29 cellular contexts compared by ENCODE assay signal in the genomic region with DNA sequence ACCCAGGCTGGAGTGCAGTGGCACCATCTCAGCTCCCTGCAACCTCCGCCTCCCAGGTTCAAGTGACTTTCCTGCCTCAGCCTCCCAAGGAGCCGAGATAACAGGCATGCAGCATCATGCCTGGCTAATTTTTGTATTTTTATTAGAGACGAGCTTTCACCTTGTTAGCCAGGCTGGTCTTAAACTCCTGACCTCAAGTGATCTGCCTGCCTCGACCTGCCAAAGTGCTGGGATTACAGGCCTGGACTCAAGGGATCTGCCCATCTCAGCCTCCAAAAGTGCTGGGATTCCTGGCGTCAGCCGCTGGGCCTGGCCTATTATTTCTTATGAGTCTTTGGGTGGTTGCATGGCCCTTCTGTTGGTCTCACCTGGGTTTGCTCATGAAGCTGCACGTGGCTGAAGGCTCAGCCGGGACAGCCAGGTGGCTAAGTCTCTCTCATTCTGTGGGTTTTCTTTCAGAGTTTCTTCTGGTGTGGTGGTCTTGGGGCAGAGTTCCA. TPM values are rescaled to one million over a fixed set of nuclear protein-coding genes. Genes with fewer than 3 reads are reported as not detected.
DNase-seq lines count a peak whose midpoint lies in the region; ATAC-seq, FAIRE-seq and TF ChIP-seq lines count a peak whose summit lies in the region.
"Had no signal": no experiment of that assay in that cellular context is flagged by ENCODE, and none has a peak within 500 bp of the region (broad histone marks: within the 10 kb centered on the region; RNA-seq: fewer than 3 reads in every experiment).

No MANE protein-coding gene starts in this region.

- H3K4me3 ChIP-seq in HepG2 (replicated peaks in 1 of 3; ENCODE audit: insufficient read depth in 1 of 3, low read depth in 2 of 3, low read length in 3 of 3) (no peak overlapping the region), right lobe of liver (no peak overlapping the region), kidney (ENCODE audit: low read length in 2 of 2) (no peak overlapping the region), upper lobe of right lung (no peak overlapping the region)
- H3K4me3 ChIP-seq: MG63, tibial artery had no signal

- H3K4me1 ChIP-seq in HepG2 (ENCODE audit: insufficient read depth, low read length) (peaks cover 94% of the 10 kb centered on the region), right lobe of liver (peaks cover 0 to 19% (median 0%) of the 10 kb centered on the region in 4 donors), kidney (ENCODE audit: control insufficient read depth in 1 of 2, insufficient read depth in 1 of 2, low read depth in 1 of 2, low read length in 2 of 2) (no peaks in the 10 kb centered on the region), upper lobe of right lung (peaks cover 7% of the 10 kb centered on the region)
- H3K4me1 ChIP-seq: BE2C had no signal

- no peak for TF ChIP-seq EP300 in HepG2 (IDR thresholded peaks at IDR 0.05; ENCODE audit: low read depth in 2 of 2, low read length in 2 of 2)
- TF ChIP-seq EP300 in HepG2 (CRISPR knock-in tag; IDR thresholded peaks at IDR 0.05; ENCODE audit: borderline replicate concordance) = no peak

- H3K27ac ChIP-seq in HepG2 (ENCODE audit: extremely low read length, insufficient read depth, low read length) (peak overlapping the region; percentile 83), right lobe of liver (no peak overlapping the region), kidney (ENCODE audit: low read depth in 2 of 2, low read length in 2 of 2) (no peak overlapping the region), upper lobe of right lung (peak overlapping the region; percentile 61)
- H3K27ac ChIP-seq: tibial artery had no signal

- CTCF ChIA-PET in HepG2 (lab: Yijun Ruan, JAX; ENCODE audit: low intra/inter-chr PET ratio, low total read pairs) = no interaction called here

- H3K27me3 ChIP-seq in HepG2 (ENCODE audit: control insufficient read depth in 1 of 2, insufficient read depth in 2 of 2, low read length in 2 of 2) = no peaks in the 10 kb centered on the region
- no peaks in the 10 kb centered on the region for H3K27me3 ChIP-seq in right lobe of liver
- H3K27me3 ChIP-seq in upper lobe of right lung = no peaks in the 10 kb centered on the region
- H3K27me3 ChIP-seq: BE2C, MG63, tibial artery had no signal

- no peaks in the 10 kb centered on the region for H3K36me3 ChIP-seq in HepG2 (replicated peaks in 1 of 2; ENCODE audit: control insufficient read depth in 1 of 2, insufficient read depth in 2 of 2, low read length in 2 of 2)
- no peaks in the 10 kb centered on the region for H3K36me3 ChIP-seq in right lobe of liver
- no peaks in the 10 kb centered on the region for H3K36me3 ChIP-seq in kidney (ENCODE audit: control insufficient read depth in 1 of 2, insufficient read depth in 2 of 2, low read length in 2 of 2)
- no peaks in the 10 kb centered on the region for H3K36me3 ChIP-seq in upper lobe of right lung
- H3K36me3 ChIP-seq: BE2C, MG63, tibial artery had no signal

- H3K9ac ChIP-seq in HepG2 (ENCODE audit: insufficient read depth, low read depth, low read length) = peak overlapping the region; percentile 43
- no peak overlapping the region for H3K9ac ChIP-seq in kidney (ENCODE audit: low read length in 2 of 2)

- POLR2A ChIA-PET in HepG2 (lab: Yijun Ruan, JAX) = interaction anchor here (0.8 to 4.9 kb wide), 19 partner anchors 8 to 135 kb away, joined by 3 to 76 read pairs (median 5); a partner anchor contains a TSS

- FAIRE-seq in HepG2 (lab: Jason Lieb, UNC) = no peak
- no peak for FAIRE-seq in kidney (lab: Jason Lieb, UNC)
- FAIRE-seq: colon, G401.6 had no signal

- WGBS in HepG2 (ENCODE audit: low lambda C conversion rate) = 85% methylated on average over 8 of the region's 8 CpGs
- 96% methylated on average over 4 of the region's 8 CpGs for WGBS in right lobe of liver (ENCODE audit: insufficient coverage, low coverage, low lambda C conversion rate, missing lambda C conversion rate)

- H3K4me3 Mint-ChIP-seq in activated T-helper 17 cell treated with anti-CD3 and anti-CD28 coated beads, Interleukin-2, amount 50 U/mL, for 72 hours = no peak overlapping the region
- H3K4me3 Mint-ChIP-seq: activated T-cell treated with anti-CD3 and anti-CD28 coated beads, Interleukin-2, amount 50 U/mL, for 4 hours; CD8-positive, alpha-beta memory T cell had no signal

- no peaks in the 10 kb centered on the region for H3K9me3 Mint-ChIP-seq in activated T-helper 17 cell treated with anti-CD3 and anti-CD28 coated beads, Interleukin-2, amount 50 U/mL, for 72 hours
- H3K9me3 Mint-ChIP-seq: activated T-cell treated with anti-CD3 and anti-CD28 coated beads, Interleukin-2, amount 50 U/mL, for 4 hours; CD8-positive, alpha-beta memory T cell had no signal

- H3K79me2 ChIP-seq in HepG2 (ENCODE audit: insufficient read depth, low read length) = no peaks in the 10 kb centered on the region

- H3K4me2 ChIP-seq in HepG2 (ENCODE audit: low read depth, low read length) = peak overlapping the region; percentile 69

- no peak overlapping the region for H2AFZ ChIP-seq in HepG2 (ENCODE audit: low read length)

- peak overlapping the region; percentile 46 for H3K27ac Mint-ChIP-seq in activated T-helper 17 cell treated with anti-CD3 and anti-CD28 coated beads, Interleukin-2, amount 50 U/mL, for 72 hours

- TF ChIP-seq CTCF in HepG2 (CRISPR knock-in tag; IDR thresholded peaks at IDR 0.05) (no peak), right lobe of liver (IDR thresholded peaks at IDR 0.05) (no peak), kidney (IDR thresholded peaks at IDR 0.05; ENCODE audit: borderline replicate concordance, extremely low read depth, insufficient read depth) (no peak), upper lobe of right lung (IDR thresholded peaks at IDR 0.05) (no peak)

- TF ChIP-seq POLR2A in HepG2 (IDR thresholded peaks at IDR 0.05; ENCODE audit: insufficient read depth in 1 of 2, low read depth in 2 of 2, low read length in 2 of 2) (no peak), right lobe of liver (IDR thresholded peaks at IDR 0.05) (no peak)

- no peaks in the 10 kb centered on the region for H4K20me1 ChIP-seq in HepG2 (ENCODE audit: insufficient read depth, low read length)

- peaks cover 24% of the 10 kb centered on the region for H3K4me1 Mint-ChIP-seq in activated T-helper 17 cell treated with anti-CD3 and anti-CD28 coated beads, Interleukin-2, amount 50 U/mL, for 72 hours

- intact Hi-C loops in HepG2 (cut with micrococcal nuclease; ENCODE audit: unreplicated experiment) (loop anchor here (5.0 to 10.0 kb wide), 2 partner anchors 39 to 61 kb away; no protein-coding TSS in a partner anchor), right lobe of liver (cut with DNase I) (no loop called here), kidney (cut with DNase I) (no loop called here), upper lobe of right lung (cut with DNase I) (no loop called here)

- no peak for TF ChIP-seq RAD21 in HepG2 (CRISPR knock-in tag; IDR thresholded peaks at IDR 0.05)

- H3K36me3 Mint-ChIP-seq in activated T-helper 17 cell treated with anti-CD3 and anti-CD28 coated beads, Interleukin-2, amount 50 U/mL, for 72 hours (ENCODE audit: low read depth) = no peaks in the 10 kb centered on the region
- H3K36me3 Mint-ChIP-seq: CD8-positive, alpha-beta memory T cell had no signal

- DNase-seq in HepG2 (ENCODE audit: low spot score) = no peak
- no peak for DNase-seq in right lobe of liver
- peak; percentile 37 for DNase-seq in kidney
- DNase-seq in upper lobe of right lung = no peak
- no peak for DNase-seq in GDM1 (lab: John Stamatoyannopoulos, UW)
- no peak for DNase-seq in activated CD8-positive, alpha-beta memory T cell treated with anti-CD3 and anti-CD28 coated beads, Interleukin-2, amount 50 U/mL, for 4 hours
- no peak for DNase-seq in mucosa of gallbladder (ENCODE audit: low spot score)
- DNase-seq: activated CD4-positive, alpha-beta T cell treated with anti-CD3 and anti-CD28 coated beads for 48 hours; activated T-cell treated with anti-CD3 and anti-CD28 coated beads, Interleukin-2, amount 50 U/mL, for 4 hours; amniotic stem cell; BE2C; CD8-positive, alpha-beta memory T cell; DMS53; effector CD8-positive, alpha-beta T cell; erythroblast; foreskin melanocyte; mesendoderm; MG63; NCI-H1105 treated with DMSO at 0.1 percent for 48 hours; NCI-H2029 treated with DMSO at 0.1 percent for 48 hours; nucleus accumbens; stimulated activated naive CD8-positive, alpha-beta T cell treated with anti-CD3 and anti-CD28 coated beads, Interleukin-15, amount 100 ng/mL, for 72 hours; T-helper 2 cell; tibial artery had no signal

- H3K27me3 Mint-ChIP-seq in activated T-helper 17 cell treated with anti-CD3 and anti-CD28 coated beads, Interleukin-2, amount 50 U/mL, for 72 hours = no peaks in the 10 kb centered on the region
- H3K27me3 Mint-ChIP-seq: stimulated activated naive CD8-positive, alpha-beta T cell treated with anti-CD3 and anti-CD28 coated beads, Interleukin-15, amount 100 ng/mL, for 72 hours had no signal

- H3K9me3 ChIP-seq in HepG2 (ENCODE audit: low read length) = no peaks in the 10 kb centered on the region
- H3K9me3 ChIP-seq in right lobe of liver = no peaks in the 10 kb centered on the region
- H3K9me3 ChIP-seq in kidney (ENCODE audit: control insufficient read depth in 1 of 2, low read length in 2 of 2) = no peaks in the 10 kb centered on the region
- no peaks in the 10 kb centered on the region for H3K9me3 ChIP-seq in upper lobe of right lung
- H3K9me3 ChIP-seq: BE2C, tibial artery had no signal

- in situ Hi-C loops in HepG2 (cut with HindIII; ENCODE audit: extremely low pct_ligation_motif_present, low pct_unique_long_range_greater_than_20kb) = no loop called here

- BruUV-seq in HepG2 (replicated peaks; lab: Mats Ljungman, UMichigan) = no TSS peak

- ATAC-seq in HepG2 (no peak), right lobe of liver (no peak), upper lobe of right lung (no peak)
- ATAC-seq in activated T-helper 17 cell treated with anti-CD3 and anti-CD28 coated beads, Interleukin-2, amount 50 U/mL, for 72 hours (replicated peaks) = no peak
- ATAC-seq: activated T-cell treated with anti-CD3 and anti-CD28 coated beads, Interleukin-2, amount 50 U/mL, for 4 hours; HCT116; SK-N-SH treated with all-trans-retinoic acid at 6 μM for 48 hours; stimulated activated naive CD8-positive, alpha-beta T cell treated with anti-CD3 and anti-CD28 coated beads, Interleukin-15, amount 100 ng/mL, for 72 hours had no signal

RNA-seq across cellular contexts. Expression of a gene that starts 45.6 kb away (rescaled TPM):
- 56.8 and 76.2 TPM in 2 replicates for total RNA-seq in HepG2 (2016; rRNA removed; fragmentation: Illumina TruSeq; extraction: Trizol)
- 30.2 and 36.5 TPM in 2 replicates for total RNA-seq in HepG2 (2016; cell fraction: cytosol; rRNA removed; fragmentation: Illumina TruSeq; extraction: Trizol; ENCODE audit: low read depth)
- total RNA-seq in HepG2 (2016; cell fraction: insoluble cytoplasmic fraction; rRNA removed; fragmentation: Illumina TruSeq; extraction: Trizol) = 56.0 and 74.0 TPM in 2 replicates
- total RNA-seq in HepG2 (2016; cell fraction: membrane; rRNA removed; fragmentation: Illumina TruSeq; extraction: Trizol) = 34.2 and 36.7 TPM in 2 replicates
- 59.3 and 64.3 TPM in 2 replicates for total RNA-seq in HepG2 (2016; cell fraction: nucleus; rRNA removed; fragmentation: Illumina TruSeq; extraction: Trizol)
- 25.0 and 35.0 TPM in 2 replicates for polyA plus RNA-seq in HepG2 (2011; rRNA removed)
- 17.2 and 18.9 TPM in 2 replicates for polyA plus RNA-seq in HepG2 (2011; cell fraction: cytosol; rRNA removed)
- 36.9 and 40.6 TPM in 2 replicates for polyA plus RNA-seq in HepG2 (2011; cell fraction: nucleus; rRNA removed)
- 22.6 and 26.9 TPM in 2 replicates for polyA plus RNA-seq in HepG2 (2012)
- polyA plus RNA-seq in HepG2 (2016; cell fraction: cytosol; fragmentation: Illumina TruSeq; extraction: Trizol; ENCODE audit: low read depth) = 2.0 and 2.4 TPM in 2 replicates
- 40.1 and 40.4 TPM in 2 replicates for polyA plus RNA-seq in HepG2 (2016; cell fraction: insoluble cytoplasmic fraction; fragmentation: Illumina TruSeq; extraction: Trizol; ENCODE audit: low read depth)
- 5.5 and 5.7 TPM in 2 replicates for polyA plus RNA-seq in HepG2 (2016; cell fraction: membrane; fragmentation: Illumina TruSeq; extraction: Trizol; ENCODE audit: low read depth)
- 53.5 and 57.7 TPM in 2 replicates for polyA plus RNA-seq in HepG2 (2016; cell fraction: nucleus; fragmentation: Illumina TruSeq; extraction: Trizol; ENCODE audit: insufficient read depth, low read depth)
- polyA minus RNA-seq in HepG2 (2011; rRNA and poly(A)+ RNA removed; ENCODE audit: low replicate concordance) = 49.8 and 56.6 TPM in 2 replicates
- polyA minus RNA-seq in HepG2 (2011; cell fraction: cytosol; rRNA and poly(A)+ RNA removed) = 41.6 and 42.5 TPM in 2 replicates
- 75.8 and 76.3 TPM in 2 replicates for polyA minus RNA-seq in HepG2 (2011; cell fraction: nucleus; rRNA and poly(A)+ RNA removed)
- 10 to 100 TPM; 11.2 to 15.1 (median 13.8) TPM for total RNA-seq in right lobe of liver
- 10 to 100 TPM; 55.4 to 64.2 TPM for total RNA-seq in activated T-helper 17 cell treated with anti-CD3 and anti-CD28 coated beads, Interleukin-2, amount 50 U/mL, for 72 hours
- 38.8 TPM for total RNA-seq in kidney
- 4.9 TPM for polyA plus RNA-seq in kidney (ENCODE audit: insufficient read depth, low read depth, low replicate concordance)
- total RNA-seq in upper lobe of right lung = 48.8 TPM
- total RNA-seq in mucosa of gallbladder = 30.9 TPM

Comparison
In these comparisons a context has a peak if more than half of its experiments do, and no peak if none do; other contexts are left out.
1. H3K27ac ChIP-seq: peak in HepG2 (single experiment) and upper lobe of right lung (single experiment); none in right lobe of liver (0 of 3) and kidney (0 of 2).